2 cellular contexts compared by ENCODE assay signal in the genomic region with DNA sequence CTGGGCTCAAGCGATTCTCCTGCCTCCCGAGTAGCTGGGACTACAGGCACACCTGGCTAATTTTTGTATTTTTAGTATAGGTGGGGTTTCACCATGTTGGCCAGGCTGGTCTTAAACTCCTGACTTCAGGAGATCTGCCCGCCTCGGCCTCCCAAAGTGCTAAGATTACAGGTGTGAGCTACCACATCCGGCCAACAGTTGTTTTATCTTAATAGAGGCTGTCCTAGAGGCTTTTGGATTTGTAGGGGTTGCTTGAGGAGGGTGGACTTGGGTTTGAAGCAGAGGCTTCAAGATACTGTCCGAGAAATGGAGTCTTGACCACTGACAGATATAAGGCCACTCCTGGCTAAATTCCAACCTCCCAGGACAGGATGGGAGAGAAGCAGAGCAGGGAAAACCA. TPM values are rescaled to one million over a fixed set of nuclear protein-coding genes. Genes with fewer than 3 reads are reported as not detected.
"Had no signal": no experiment of that assay in that cellular context is flagged by ENCODE, and none has a peak within 500 bp of the region (broad histone marks: within the 10 kb centered on the region; RNA-seq: fewer than 3 reads in every experiment).

No MANE protein-coding gene starts in this region.

RNA-seq across cellular contexts. Expression of gene ADAMTS7, which starts 27.9 kb away (rescaled TPM):
- total RNA-seq: activated CD8-positive, alpha-beta T cell treated with anti-CD3 and anti-CD28 coated beads, Interleukin-2, amount 10 ng/mL, durations not matched to agents 7 days and 5 days; T-helper 17 cell had no signal
